19 cellular contexts compared by ENCODE assay signal in genomic region chr10:11527068-11527467, GRCh38.
DNase-seq lines count a peak whose midpoint lies in the region; ATAC-seq and TF ChIP-seq lines count a peak whose summit lies in the region.
"Had no signal": no experiment of that assay in that cellular context is flagged by ENCODE, and none has a peak within 500 bp of the region (broad histone marks: within the 10 kb centered on the region; RNA-seq: fewer than 3 reads in every experiment).

No MANE protein-coding gene starts in this region.

- H3K4me1 ChIP-seq in mammary epithelial cell (ENCODE audit: insufficient read depth, low read length) (peaks cover 15% of the 10 kb centered on the region), spleen (peaks cover 13 to 73% (median 60%) of the 10 kb centered on the region in 6 donors), SK-N-SH (ENCODE audit: control insufficient read depth in 1 of 2, insufficient read depth in 2 of 2, low read depth in 1 of 2, low read length in 1 of 2) (peaks cover 3 to 7% of the 10 kb centered on the region in 2 experiments; a peak in 2 of 4 replicates)

- dilution Hi-C loops in mammary epithelial cell (cut with HindIII; ENCODE audit: low sequenced_read_pairs), result no loop called here

- H3K4me3 Mint-ChIP-seq in activated T-cell treated with anti-CD3 and anti-CD28 coated beads, Interleukin-2, amount 50 U/mL, for 4 hours, result peak overlapping the region; percentile 46
- H3K4me3 Mint-ChIP-seq in IgD-negative memory B cell, result peak overlapping the region in 1 of 4 donors; percentile 33

- TF ChIP-seq EP300 in SK-N-SH (IDR thresholded peaks at IDR 0.05; ENCODE audit: borderline replicate concordance in 1 of 2, low read depth in 1 of 2, low read length in 1 of 2), result no peak

- H4K20me1 ChIP-seq in mammary epithelial cell (ENCODE audit: insufficient read depth, low read length), result no peaks in the 10 kb centered on the region
- H4K20me1 ChIP-seq in SK-N-SH (ENCODE audit: insufficient read depth), result no peaks in the 10 kb centered on the region

- TF ChIP-seq CTCF in mammary epithelial cell (conservative IDR thresholded peaks at IDR 0.05 in 1 of 2, IDR thresholded peaks at IDR 0.05 in 1 of 2; ENCODE audit: extremely low read depth in 1 of 2, insufficient read depth in 1 of 2, low read depth in 1 of 2, low read length in 2 of 2) (no peak), spleen (IDR thresholded peaks at IDR 0.05 in 8 of 11, conservative IDR thresholded peaks at IDR 0.05 in 3 of 11) (no peak), SK-N-SH (IDR thresholded peaks at IDR 0.05) (no peak)

- no TSS peak for BruUV-seq in mammary epithelial cell (replicated peaks; lab: Mats Ljungman, UMichigan)

- POLR2A ChIA-PET in SK-N-SH (lab: Yijun Ruan, JAX), result no interaction called here

- H3K9me3 ChIP-seq in mammary epithelial cell (replicated peaks; ENCODE audit: insufficient read depth, low read length) (no peaks in the 10 kb centered on the region), spleen (no peaks in the 10 kb centered on the region), SK-N-SH (no peaks in the 10 kb centered on the region)
- H3K9me3 ChIP-seq: A549, BLaER1 had no signal

- H3K9ac ChIP-seq in mammary epithelial cell (ENCODE audit: insufficient read depth, low read length) (no peak overlapping the region), SK-N-SH (no peak overlapping the region)
- H3K9ac ChIP-seq: KMS-11 had no signal

- no peak for TF ChIP-seq POLR2A in spleen (IDR thresholded peaks at IDR 0.05)

- H3K4me2 ChIP-seq in mammary epithelial cell (ENCODE audit: insufficient read depth, low read depth, low read length), result peak overlapping the region; percentile 82
- no peak overlapping the region for H3K4me2 ChIP-seq in SK-N-SH
- H3K4me2 ChIP-seq: A549 had no signal

- no peaks in the 10 kb centered on the region for H3K9me2 ChIP-seq in SK-N-SH

- peaks cover 20% of the 10 kb centered on the region for H3K4me1 Mint-ChIP-seq in activated T-cell treated with anti-CD3 and anti-CD28 coated beads, Interleukin-2, amount 50 U/mL, for 4 hours (ENCODE audit: low read depth)
- H3K4me1 Mint-ChIP-seq in IgD-negative memory B cell, result peaks cover 37 to 51% (median 50%) of the 10 kb centered on the region in 3 donors

- intact Hi-C loops in mammary epithelial cell (cut with micrococcal nuclease) (no loop called here), spleen (cut with DNase I; ENCODE audit: low total_unique reads) (loop anchor here (10.0 kb wide), 1 partner anchor 78 kb away; no protein-coding TSS in a partner anchor)

- TF ChIP-seq RAD21 in SK-N-SH (IDR thresholded peaks at IDR 0.05; ENCODE audit: low read length), result no peak

- H3K4me3 ChIP-seq in mammary epithelial cell (replicated peaks in 1 of 3; ENCODE audit: insufficient read depth in 1 of 3, low read depth in 2 of 3, low read length in 3 of 3), result no peak overlapping the region
- H3K4me3 ChIP-seq in spleen, result no peak overlapping the region
- no peak overlapping the region for H3K4me3 ChIP-seq in SK-N-SH (ENCODE audit: low read depth in 2 of 2, low read length in 1 of 2)
- H3K4me3 ChIP-seq: A549 had no signal

- peaks cover 22% of the 10 kb centered on the region for H3K79me2 ChIP-seq in mammary epithelial cell (ENCODE audit: insufficient read depth, low read length)
- H3K79me2 ChIP-seq in SK-N-SH (ENCODE audit: insufficient read depth), result peaks cover 9% of the 10 kb centered on the region; the same call in 1 of the 2 replicates

- peak overlapping the region; percentile 17 to 88 (median 50) for H3K27ac Mint-ChIP-seq in IgD-negative memory B cell

- no peaks in the 10 kb centered on the region for H3K27me3 ChIP-seq in mammary epithelial cell (ENCODE audit: insufficient read depth, low read length)
- no peaks in the 10 kb centered on the region for H3K27me3 ChIP-seq in spleen (replicated peaks in 1 of 7)
- H3K27me3 ChIP-seq in SK-N-SH (ENCODE audit: insufficient read depth), result no peaks in the 10 kb centered on the region
- H3K27me3 ChIP-seq: BLaER1 had no signal

- no peaks in the 10 kb centered on the region for H3K27me3 Mint-ChIP-seq in activated T-cell treated with anti-CD3 and anti-CD28 coated beads, Interleukin-2, amount 50 U/mL, for 4 hours (ENCODE audit: low read depth)
- no peaks in the 10 kb centered on the region for H3K27me3 Mint-ChIP-seq in IgD-negative memory B cell
- H3K27me3 Mint-ChIP-seq: activated CD8-positive, alpha-beta T cell treated with anti-CD3 and anti-CD28 coated beads for 36 hours had no signal

- no peak for DNase-seq in activated T-cell treated with anti-CD3 and anti-CD28 coated beads, Interleukin-2, amount 50 U/mL, for 4 hours
- no peak for DNase-seq in activated T-cell treated with anti-CD3 and anti-CD28 coated beads, Interleukin-2, amount 50 U/mL, for 48 hours
- DNase-seq in mammary epithelial cell (no peak), spleen (no peak), kidney tubule cell (ENCODE audit: low spot score) (no peak), superior temporal gyrus (ENCODE audit: extremely low spot score) (no peak), SK-N-SH (no peak)
- DNase-seq: activated CD4-positive, CD25-positive, alpha-beta regulatory T cell; activated CD8-positive, alpha-beta T cell treated with anti-CD3 and anti-CD28 coated beads for 36 hours; cortex of kidney; NCI-H1048; NCI-H1930; stimulated activated CD4-positive, alpha-beta T cell treated with anti-CD3 and anti-CD28 coated beads, Interleukin-4, amount 100 ng/mL, for 24 hours had no signal

- ATAC-seq in activated T-cell treated with anti-CD3 and anti-CD28 coated beads, Interleukin-2, amount 50 U/mL, for 4 hours, result no peak
- ATAC-seq: A549, left lobe of liver had no signal

- CTCF ChIA-PET in mammary epithelial cell (lab: Charles Lee; ENCODE audit: low non-redundant PET), result no interaction called here
- CTCF ChIA-PET in SK-N-SH (lab: Yijun Ruan, JAX), result interaction anchor here (1.3 kb wide), 1 partner anchor 12 kb away, joined by 3 read pairs; no protein-coding TSS in a partner anchor

- H3K36me3 Mint-ChIP-seq in activated T-cell treated with anti-CD3 and anti-CD28 coated beads, Interleukin-2, amount 50 U/mL, for 4 hours (ENCODE audit: insufficient read depth), result peaks cover 7% of the 10 kb centered on the region
- peaks cover 3% of the 10 kb centered on the region for H3K36me3 Mint-ChIP-seq in IgD-negative memory B cell

- H3K36me3 ChIP-seq in mammary epithelial cell (ENCODE audit: insufficient read depth, low read length) (no peaks in the 10 kb centered on the region), spleen (peaks cover 0 to 51% (median 15%) of the 10 kb centered on the region in 6 donors), SK-N-SH (replicated peaks in 1 of 2; ENCODE audit: control insufficient read depth in 1 of 2, insufficient read depth in 2 of 2, low read length in 1 of 2) (peaks cover 0 to 9% of the 10 kb centered on the region in 2 experiments)

- H3K27ac ChIP-seq in mammary epithelial cell (ENCODE audit: insufficient read depth, low read depth, low read length) (no peak overlapping the region), spleen (peak overlapping the region in 5 of 8 donors; percentile 0 to 62 (median 50)), SK-N-SH (ENCODE audit: low read depth in 2 of 2, low read length in 1 of 2) (no peak overlapping the region)
- H3K27ac ChIP-seq: A549, GM23248, KMS-11 had no signal

- no peaks in the 10 kb centered on the region for H3F3A ChIP-seq in SK-N-SH (replicated peaks; ENCODE audit: insufficient read depth)

- H2AFZ ChIP-seq in mammary epithelial cell (ENCODE audit: low read depth, low read length) (no peak overlapping the region), SK-N-SH (ENCODE audit: low read depth) (no peak overlapping the region)

- 86% methylated on average over 4 of the region's 4 CpGs for WGBS in mammary epithelial cell (ENCODE audit: low coverage, missing lambda C conversion rate)
- 92 to 97% (median 93%) methylated on average over 4 of the region's 4 CpGs for WGBS in spleen, 5 donors
- 90% methylated on average over 4 of the region's 4 CpGs for WGBS in SK-N-SH (ENCODE audit: low lambda C conversion rate)

- in situ Hi-C loops in mammary epithelial cell (cut with MboI; ENCODE audit: low sequenced_read_pairs in 2 of 2), result no loop called here

- no peaks in the 10 kb centered on the region for H3K9me3 Mint-ChIP-seq in activated T-cell treated with anti-CD3 and anti-CD28 coated beads, Interleukin-2, amount 50 U/mL, for 4 hours
- H3K9me3 Mint-ChIP-seq in IgD-negative memory B cell, result no peaks in the 10 kb centered on the region
- H3K9me3 Mint-ChIP-seq: activated CD8-positive, alpha-beta T cell treated with anti-CD3 and anti-CD28 coated beads for 36 hours had no signal

TF ChIP-seq in SK-N-SH, 30 proteins besides CTCF, POLR2A, EP300 and RAD21:
- TF ChIP-seq NRF1 (IDR thresholded peaks at IDR 0.05; ENCODE audit: low read depth, low read length) (no peak), ELF1 (IDR thresholded peaks at IDR 0.05) (no peak), RCOR1 (IDR thresholded peaks at IDR 0.05; ENCODE audit: low read length) (no peak), SIN3A (IDR thresholded peaks at IDR 0.05; ENCODE audit: borderline replicate concordance, low read depth, low read length) (no peak), POLR2AphosphoS5 (IDR thresholded peaks at IDR 0.05; ENCODE audit: low read depth, low read length) (no peak), MXI1 (IDR thresholded peaks at IDR 0.05; ENCODE audit: low read depth, low read length) (no peak), JUND (IDR thresholded peaks at IDR 0.05) (no peak)
- TF ChIP-seq, protein P1, sequence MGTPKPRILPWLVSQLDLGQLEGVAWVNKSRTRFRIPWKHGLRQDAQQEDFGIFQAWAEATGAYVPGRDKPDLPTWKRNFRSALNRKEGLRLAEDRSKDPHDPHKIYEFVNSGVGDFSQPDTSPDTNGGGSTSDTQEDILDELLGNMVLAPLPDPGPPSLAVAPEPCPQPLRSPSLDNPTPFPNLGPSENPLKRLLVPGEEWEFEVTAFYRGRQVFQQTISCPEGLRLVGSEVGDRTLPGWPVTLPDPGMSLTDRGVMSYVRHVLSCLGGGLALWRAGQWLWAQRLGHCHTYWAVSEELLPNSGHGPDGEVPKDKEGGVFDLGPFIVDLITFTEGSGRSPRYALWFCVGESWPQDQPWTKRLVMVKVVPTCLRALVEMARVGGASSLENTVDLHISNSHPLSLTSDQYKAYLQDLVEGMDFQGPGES (IDR thresholded peaks at IDR 0.05; ENCODE audit: low read depth, low read length), result no peak

Comparison
In these comparisons a context has a peak if more than half of its experiments do, and no peak if none do; other contexts are left out.
1. H3K27ac ChIP-seq: peak in spleen (5 of 8); none in mammary epithelial cell (single experiment) and SK-N-SH (0 of 2).